23 cellular contexts compared by ENCODE assay signal in the genomic region with DNA sequence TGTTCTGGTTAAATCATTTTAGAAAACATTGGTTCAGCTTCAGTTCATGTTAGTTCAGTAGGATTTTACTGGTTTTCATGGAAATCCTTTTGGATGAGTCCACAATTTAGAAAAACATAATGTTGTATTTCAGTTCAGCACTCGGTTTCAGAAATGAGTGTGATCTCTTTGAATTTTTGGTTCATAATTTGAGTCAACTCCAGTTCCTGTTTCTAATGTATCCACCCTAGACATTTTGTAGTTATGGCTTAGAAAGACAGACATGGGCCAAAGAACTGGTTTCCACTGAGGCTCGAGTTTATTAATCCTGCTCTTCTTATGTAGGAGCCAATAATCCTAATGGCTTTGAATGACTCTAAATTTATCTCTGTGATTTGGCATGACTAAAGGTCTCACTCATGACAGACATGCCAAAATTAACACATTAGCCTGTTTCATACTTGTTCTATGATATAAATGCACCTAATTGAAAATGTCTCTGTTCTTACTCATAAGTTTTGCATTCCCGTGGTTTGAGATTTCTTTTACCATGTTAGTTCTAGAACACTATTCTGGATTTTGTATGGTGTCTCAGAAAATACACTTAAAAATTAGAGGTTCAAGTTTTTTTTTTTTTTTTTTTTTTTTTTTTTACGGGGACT.
DNase-seq lines count a peak whose midpoint lies in the region; ATAC-seq and TF ChIP-seq lines count a peak whose summit lies in the region.
"Had no signal": no experiment of that assay in that cellular context is flagged by ENCODE, and none has a peak within 500 bp of the region (broad histone marks: within the 10 kb centered on the region; RNA-seq: fewer than 3 reads in every experiment).

No MANE protein-coding gene starts in this region.

- no peaks in the 10 kb centered on the region for H3K27me3 ChIP-seq in GM23338 (ENCODE audit: insufficient read depth)
- H3K27me3 ChIP-seq: esophagus muscularis mucosa, right lobe of liver, testis had no signal

- H3K36me3 ChIP-seq in GM23338 (ENCODE audit: insufficient read depth) = no peaks in the 10 kb centered on the region
- H3K36me3 ChIP-seq: esophagus muscularis mucosa, right lobe of liver had no signal

- H4K20me1 ChIP-seq in GM23338 (replicated peaks; ENCODE audit: insufficient read depth) = no peaks in the 10 kb centered on the region

- no peak for TF ChIP-seq CTCF in AG10803 (conservative IDR thresholded peaks at IDR 0.05; ENCODE audit: low read length)
- TF ChIP-seq CTCF in GM13976 (IDR thresholded peaks at IDR 0.05; ENCODE audit: borderline replicate concordance, control extremely low read depth, extremely low read depth, insufficient read depth, missing control alignments) = no peak
- no peak for TF ChIP-seq CTCF in fibroblast of villous mesenchyme (IDR thresholded peaks at IDR 0.05; ENCODE audit: insufficient read depth, low read depth, low read length)
- no peak for TF ChIP-seq CTCF in GM23338 (conservative IDR thresholded peaks at IDR 0.05; ENCODE audit: low read depth in 2 of 2)

- in situ Hi-C loops in GM13976 (cut with MboI; ENCODE audit: low sequenced_read_pairs, unreplicated experiment) = no loop called here

- H3K4me3 ChIP-seq in AG10803 (ENCODE audit: low read length) = no peak overlapping the region
- H3K4me3 ChIP-seq in fibroblast of villous mesenchyme (ENCODE audit: low read depth, low read length) = no peak overlapping the region
- H3K4me3 ChIP-seq in GM23338 = no peak overlapping the region
- H3K4me3 ChIP-seq: A549, esophagus muscularis mucosa, right lobe of liver, testis had no signal

- H3K36me3 Mint-ChIP-seq in GM23338 (ENCODE audit: low read depth) = no peaks in the 10 kb centered on the region
- H3K36me3 Mint-ChIP-seq: naive B cell; stimulated activated effector memory CD8-positive, alpha-beta T cell treated with anti-CD3 and anti-CD28 coated beads, Interleukin-12 subunit alpha, Interleukin-12 subunit beta, amount 100 ng/mL, for 72 hours had no signal

- H3K9me2 ChIP-seq in GM23338 (ENCODE audit: insufficient read depth) = no peaks in the 10 kb centered on the region

- H3K27ac ChIP-seq in GM23338 (ENCODE audit: low read depth) = no peak overlapping the region
- H3K27ac ChIP-seq: A549, esophagus muscularis mucosa, right lobe of liver, testis had no signal

- ATAC-seq in GM19035 (IDR thresholded peaks at IDR 0.05; ENCODE audit: unreplicated experiment) (no peak), GM23338 (no peak)
- ATAC-seq: A549; right lobe of liver; stimulated activated effector memory CD8-positive, alpha-beta T cell treated with anti-CD3 and anti-CD28 coated beads, Interleukin-12 subunit alpha, Interleukin-12 subunit beta, amount 100 ng/mL, for 72 hours had no signal

- H3K27ac Mint-ChIP-seq in GM23338 = no peak overlapping the region
- H3K27ac Mint-ChIP-seq: CD14-positive monocyte; naive B cell; stimulated activated effector memory CD8-positive, alpha-beta T cell treated with anti-CD3 and anti-CD28 coated beads, Interleukin-12 subunit alpha, Interleukin-12 subunit beta, amount 100 ng/mL, for 72 hours had no signal

- no peak overlapping the region for H3K4me3 Mint-ChIP-seq in GM23338
- H3K4me3 Mint-ChIP-seq: CD14-positive monocyte; stimulated activated effector memory CD8-positive, alpha-beta T cell treated with anti-CD3 and anti-CD28 coated beads, Interleukin-12 subunit alpha, Interleukin-12 subunit beta, amount 100 ng/mL, for 72 hours had no signal

- no peaks in the 10 kb centered on the region for H3K9me3 Mint-ChIP-seq in GM23338
- H3K9me3 Mint-ChIP-seq: stimulated activated effector memory CD8-positive, alpha-beta T cell treated with anti-CD3 and anti-CD28 coated beads, Interleukin-12 subunit alpha, Interleukin-12 subunit beta, amount 100 ng/mL, for 72 hours had no signal

- no peak overlapping the region for H3K4me2 ChIP-seq in GM23338
- H3K4me2 ChIP-seq: A549 had no signal

- H3K27me3 Mint-ChIP-seq in GM23338 (ENCODE audit: insufficient read depth, low read depth, poor library complexity) = no peaks in the 10 kb centered on the region

- no peaks in the 10 kb centered on the region for H3K79me2 ChIP-seq in GM23338 (replicated peaks; ENCODE audit: insufficient read depth)

- H3K4me1 Mint-ChIP-seq in GM23338 = no peaks in the 10 kb centered on the region
- H3K4me1 Mint-ChIP-seq: stimulated activated effector memory CD8-positive, alpha-beta T cell treated with anti-CD3 and anti-CD28 coated beads, Interleukin-12 subunit alpha, Interleukin-12 subunit beta, amount 100 ng/mL, for 72 hours had no signal

- no peaks in the 10 kb centered on the region for H3F3A ChIP-seq in GM23338 (replicated peaks; ENCODE audit: low read depth)

- no peak overlapping the region for H2AFZ ChIP-seq in GM23338

- no peaks in the 10 kb centered on the region for H3K4me1 ChIP-seq in GM23338 (ENCODE audit: insufficient read depth)
- H3K4me1 ChIP-seq: esophagus muscularis mucosa, right lobe of liver, testis had no signal

- DNase-seq in AG10803 (ENCODE audit: low read depth) = peak; percentile 61
- peak; percentile 56 for DNase-seq in GM13976 (ENCODE audit: low spot score)
- DNase-seq in NCI-H226 = peak; percentile 15
- DNase-seq in fibroblast of villous mesenchyme (ENCODE audit: low read depth) = peak; percentile 13
- DNase-seq in H4 (ENCODE audit: low spot score) = no peak
- DNase-seq in SHP77 (lab: John Stamatoyannopoulos, UW) = no peak
- DNase-seq in GM23338 (ENCODE audit: low spot score) = no peak
- DNase-seq: activated CD4-positive, alpha-beta T cell treated with anti-CD3 and anti-CD28 coated beads, Interleukin-2, amount 50 U/mL, for 1 hour; activated CD8-positive, alpha-beta memory T cell treated with anti-CD3 and anti-CD28 coated beads, Interleukin-2, amount 50 U/mL, for 4 hours; activated gamma-delta T cell; amygdala; KBM-7; naive B cell; NCI-H1092; NCI-H2081 treated with DMSO at 0.1 percent for 48 hours; NCI-H510A; right lobe of liver; testis had no signal

TF ChIP-seq in GM23338, 12 proteins besides CTCF, POLR2A, EP300 and RAD21 (continues in another document):
- TF ChIP-seq EZH2 (IDR thresholded peaks at IDR 0.05; ENCODE audit: low read depth, unreplicated experiment) (no peak), STAT1 (IDR thresholded peaks at IDR 0.05; ENCODE audit: unreplicated experiment) (no peak), POLR2AphosphoS5 (IDR thresholded peaks at IDR 0.05; ENCODE audit: low read depth) (no peak), NANOG (IDR thresholded peaks at IDR 0.05; ENCODE audit: borderline replicate concordance) (no peak), ZNF114 (CRISPR knock-in tag; IDR thresholded peaks at IDR 0.05) (no peak), JUNB (IDR thresholded peaks at IDR 0.05; ENCODE audit: unreplicated experiment) (no peak), EZH2phosphoT487 (IDR thresholded peaks at IDR 0.05; ENCODE audit: unreplicated experiment) (no peak), CREB1 (CRISPR knock-in tag; IDR thresholded peaks at IDR 0.05; ENCODE audit: low read depth) (no peak), ZNF331 (CRISPR knock-in tag; IDR thresholded peaks at IDR 0.05; ENCODE audit: low read depth) (no peak)
- TF ChIP-seq, protein P1, sequence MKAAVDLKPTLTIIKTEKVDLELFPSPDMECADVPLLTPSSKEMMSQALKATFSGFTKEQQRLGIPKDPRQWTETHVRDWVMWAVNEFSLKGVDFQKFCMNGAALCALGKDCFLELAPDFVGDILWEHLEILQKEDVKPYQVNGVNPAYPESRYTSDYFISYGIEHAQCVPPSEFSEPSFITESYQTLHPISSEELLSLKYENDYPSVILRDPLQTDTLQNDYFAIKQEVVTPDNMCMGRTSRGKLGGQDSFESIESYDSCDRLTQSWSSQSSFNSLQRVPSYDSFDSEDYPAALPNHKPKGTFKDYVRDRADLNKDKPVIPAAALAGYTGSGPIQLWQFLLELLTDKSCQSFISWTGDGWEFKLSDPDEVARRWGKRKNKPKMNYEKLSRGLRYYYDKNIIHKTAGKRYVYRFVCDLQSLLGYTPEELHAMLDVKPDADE (IDR thresholded peaks at IDR 0.05) = no peak

Comparison
In these comparisons a context has a peak if more than half of its experiments do, and no peak if none do; other contexts are left out.
1. DNase-seq: peak in AG10803 (single experiment), GM13976 (single experiment), NCI-H226 (single experiment) and fibroblast of villous mesenchyme (single experiment); none in H4 (single experiment), SHP77 (0 of 2) and GM23338 (single experiment).